In genomic region chr7:99137418-99138180, GRCh38 we compare ENCODE assay signal across 9 cellular contexts. TPM values are rescaled to one million over a fixed set of nuclear protein-coding genes. Genes with fewer than 3 reads are reported as not detected.
DNase-seq lines count a peak whose midpoint lies in the region; ATAC-seq and TF ChIP-seq lines count a peak whose summit lies in the region.
"Had no signal": no experiment of that assay in that cellular context is flagged by ENCODE, and none has a peak within 500 bp of the region (broad histone marks: within the 10 kb centered on the region; RNA-seq: fewer than 3 reads in every experiment).

No MANE protein-coding gene starts in this region.

- no peaks in the 10 kb centered on the region for H3K27me3 Mint-ChIP-seq in activated CD8-positive, alpha-beta T cell treated with anti-CD3 and anti-CD28 coated beads, Interleukin-2, amount 10 ng/mL, durations not matched to agents 7 days and 5 days (ENCODE audit: low read depth)

- H3K4me1 Mint-ChIP-seq in activated CD8-positive, alpha-beta T cell treated with anti-CD3 and anti-CD28 coated beads, Interleukin-2, amount 10 ng/mL, durations not matched to agents 7 days and 5 days (ENCODE audit: low read depth): peaks cover 24% of the 10 kb centered on the region

- H3K9ac ChIP-seq in NT2/D1 (ENCODE audit: insufficient read length, low read depth) (no peak overlapping the region), neuronal stem cell (ENCODE audit: low read depth, low read length, poor library complexity) (no peak overlapping the region)

- peak overlapping the region; percentile 72 for H3K27ac ChIP-seq in neuronal stem cell (replicated peaks; ENCODE audit: low read length)

- no peak overlapping the region for H3K4ac ChIP-seq in neuronal stem cell (ENCODE audit: low read length)

- H3K4me3 Mint-ChIP-seq in activated CD8-positive, alpha-beta T cell treated with anti-CD3 and anti-CD28 coated beads, Interleukin-2, amount 10 ng/mL, durations not matched to agents 7 days and 5 days: no peak overlapping the region

- no peak overlapping the region for H2BK15ac ChIP-seq in neuronal stem cell (ENCODE audit: low read length)

- H3K4me1 ChIP-seq in NT2/D1 (ENCODE audit: insufficient read depth, insufficient read length): peaks cover 1% of the 10 kb centered on the region
- H3K4me1 ChIP-seq in neuronal stem cell (ENCODE audit: control insufficient read depth in 2 of 2, insufficient read depth in 1 of 2, low read depth in 1 of 2, low read length in 2 of 2): peaks cover 10 to 19% of the 10 kb centered on the region in 2 donors

- CTCF ChIA-PET in BJ (lab: Yijun Ruan, JAX): interaction anchor here (0.8 to 1.3 kb wide), 3 partner anchors 10 to 101 kb away, joined by 3 to 4 read pairs (median 3); no protein-coding TSS in a partner anchor
- CTCF ChIA-PET in activated CD8-positive, alpha-beta T cell treated with anti-CD3 and anti-CD28 coated beads, Interleukin-2, amount 10 ng/mL, durations not matched to agents 7 days and 5 days (lab: Charles Lee): interaction anchor here (1.4 kb wide), 1 partner anchor 9 kb away, joined by 7 read pairs; no protein-coding TSS in a partner anchor

- H3K36me3 ChIP-seq in BJ (ENCODE audit: control insufficient read depth, insufficient read depth, low read length) (no peaks in the 10 kb centered on the region), NT2/D1 (ENCODE audit: insufficient read depth, insufficient read length, low read length) (peaks cover 3% of the 10 kb centered on the region), neuronal stem cell (replicated peaks in 1 of 2; ENCODE audit: control insufficient read depth in 2 of 2, insufficient read depth in 2 of 2, low read length in 2 of 2) (peaks cover 0 to 9% of the 10 kb centered on the region in 2 donors)

- no peak overlapping the region for H4K8ac ChIP-seq in neuronal stem cell (ENCODE audit: low read depth, low read length)

- no peaks in the 10 kb centered on the region for H3K9me3 Mint-ChIP-seq in activated CD8-positive, alpha-beta T cell treated with anti-CD3 and anti-CD28 coated beads, Interleukin-2, amount 10 ng/mL, durations not matched to agents 7 days and 5 days (ENCODE audit: insufficient read depth)

- H2BK5ac ChIP-seq in neuronal stem cell (ENCODE audit: low read length): no peak overlapping the region

- TF ChIP-seq CTCF in BJ (IDR thresholded peaks at IDR 0.05; ENCODE audit: insufficient read depth, low read depth, low read length): peak; percentile 25

- H2AK5ac ChIP-seq in neuronal stem cell (ENCODE audit: low read depth, low read length): no peak overlapping the region

- no peak overlapping the region for H2BK12ac ChIP-seq in neuronal stem cell (ENCODE audit: low read length)

- no CpG with 5 or more reads among the region's 10 CpGs for WGBS in neuronal stem cell (ENCODE audit: extremely low coverage in 2 of 2, insufficient read length in 2 of 2, insufficient replicate concordance in 1 of 2), 2 donors

- peak overlapping the region; percentile 23 for H3K4me2 ChIP-seq in neuronal stem cell (ENCODE audit: insufficient read depth, low read length, poor library complexity, severe bottlenecking)

- H3K18ac ChIP-seq in neuronal stem cell (ENCODE audit: low read length): no peak overlapping the region

- H2BK120ac ChIP-seq in neuronal stem cell (ENCODE audit: low read depth, low read length): no peak overlapping the region

- no peak overlapping the region for H4K91ac ChIP-seq in neuronal stem cell (ENCODE audit: low read depth, low read length, poor library complexity)

- H3K9me3 ChIP-seq in NT2/D1 (ENCODE audit: insufficient read depth, low read length): no peaks in the 10 kb centered on the region
- peaks cover 0 to 2% of the 10 kb centered on the region in 2 donors for H3K9me3 ChIP-seq in neuronal stem cell (replicated peaks in 1 of 2; ENCODE audit: control insufficient read depth in 2 of 2, insufficient read depth in 1 of 2, low read depth in 1 of 2, low read length in 2 of 2)

- no peak overlapping the region for H3K23ac ChIP-seq in neuronal stem cell (ENCODE audit: low read depth, low read length, poor library complexity)

- H2AFZ ChIP-seq in neuronal stem cell (ENCODE audit: low read length): peak overlapping the region; percentile 3

- ATAC-seq in activated CD8-positive, alpha-beta T cell treated with anti-CD3 and anti-CD28 coated beads, Interleukin-2, amount 10 ng/mL, durations not matched to agents 7 days and 5 days: no peak
- no peak for ATAC-seq in GM19324 (IDR thresholded peaks at IDR 0.05; ENCODE audit: low FRiP score, unreplicated experiment)
- ATAC-seq: HCT116 had no signal

- DNase-seq in BJ (ENCODE audit: low read depth): no peak
- DNase-seq in NT2/D1 (ENCODE audit: low read depth, low spot score): peak; percentile 61
- peak; percentile 58 for DNase-seq in fibroblast of gingiva (ENCODE audit: low read depth)
- DNase-seq in neuronal stem cell (ENCODE audit: low spot score): peak; percentile 70
- no peak for DNase-seq in activated CD8-positive, alpha-beta T cell treated with anti-CD3 and anti-CD28 coated beads, Interleukin-2, amount 10 ng/mL, durations not matched to agents 7 days and 5 days
- no peak for DNase-seq in NCI-H345 treated with DMSO at 0.1 percent for 48 hours (lab: John Stamatoyannopoulos, UW; ENCODE audit: unreplicated experiment)
- no peak for DNase-seq in DMS153 (lab: John Stamatoyannopoulos, UW)

- H3K4me3 ChIP-seq in BJ (ENCODE audit: low read depth, low read length) (peak overlapping the region; percentile 13; the same call in 1 of the 2 replicates), NT2/D1 (ENCODE audit: insufficient read length, low read depth) (no peak overlapping the region), neuronal stem cell (ENCODE audit: low read length in 2 of 2) (peak overlapping the region in 1 of 2 donors; percentile 14)

- no peak overlapping the region for H3K27ac Mint-ChIP-seq in activated CD8-positive, alpha-beta T cell treated with anti-CD3 and anti-CD28 coated beads, Interleukin-2, amount 10 ng/mL, durations not matched to agents 7 days and 5 days

- POLR2A ChIA-PET in BJ (lab: Charles Lee): interaction anchor here (0.6 kb wide), 1 partner anchor 68 kb away, joined by 3 read pairs; no protein-coding TSS in a partner anchor
- POLR2A ChIA-PET in activated CD8-positive, alpha-beta T cell treated with anti-CD3 and anti-CD28 coated beads, Interleukin-2, amount 10 ng/mL, durations not matched to agents 7 days and 5 days (lab: Charles Lee): no interaction called here

- H3K27me3 ChIP-seq in BJ (ENCODE audit: control insufficient read depth, insufficient read depth, low read length) (no peaks in the 10 kb centered on the region), NT2/D1 (ENCODE audit: insufficient read depth, insufficient read length) (no peaks in the 10 kb centered on the region), neuronal stem cell (ENCODE audit: control insufficient read depth in 3 of 3, insufficient read depth in 3 of 3, low read depth in 1 of 3, low read length in 3 of 3) (no peaks in the 10 kb centered on the region)

- peaks cover 14% of the 10 kb centered on the region for H3K36me3 Mint-ChIP-seq in activated CD8-positive, alpha-beta T cell treated with anti-CD3 and anti-CD28 coated beads, Interleukin-2, amount 10 ng/mL, durations not matched to agents 7 days and 5 days (ENCODE audit: low read depth)

- no peak overlapping the region for H3K14ac ChIP-seq in neuronal stem cell (ENCODE audit: low read length)

- H3K79me1 ChIP-seq in neuronal stem cell (ENCODE audit: low read depth, low read length): peaks cover 3% of the 10 kb centered on the region

RNA-seq across cellular contexts. Expression of gene SMURF1, which starts 6.3 kb away (rescaled TPM):
- 14.0 and 15.4 TPM in 2 replicates for polyA plus RNA-seq in BJ (2011; rRNA removed)
- polyA minus RNA-seq in BJ (2011; rRNA and poly(A)+ RNA removed): 12.0 and 12.2 TPM in 2 replicates
- polyA plus RNA-seq in neuronal stem cell (2013, experiment 1 of 2): 14.5 TPM
- polyA plus RNA-seq in neuronal stem cell (2013, experiment 2 of 2): 14.3 TPM
- 10 to 100 TPM; 10.3 to 10.4 TPM for total RNA-seq in activated CD8-positive, alpha-beta T cell treated with anti-CD3 and anti-CD28 coated beads, Interleukin-2, amount 10 ng/mL, durations not matched to agents 7 days and 5 days

Comparison
In these comparisons a context has a peak if more than half of its experiments do, and no peak if none do; other contexts are left out.
1. DNase-seq: peak in NT2/D1 (single experiment), fibroblast of gingiva (single experiment) and neuronal stem cell (single experiment); none in BJ (single experiment), activated CD8-positive, alpha-beta T cell treated with anti-CD3 and anti-CD28 coated beads, Interleukin-2, amount 10 ng/mL, durations not matched to agents 7 days and 5 days (single experiment), NCI-H345 treated with DMSO at 0.1 percent for 48 hours (single experiment) and DMS153 (single experiment).